ENCODE assay signal across 8 cellular contexts in genomic region chr22:41381329-41382097, GRCh38. TPM values are rescaled to one million over a fixed set of nuclear protein-coding genes. Genes with fewer than 3 reads are reported as not detected.
DNase-seq lines count a peak whose midpoint lies in the region; FAIRE-seq and TF ChIP-seq lines count a peak whose summit lies in the region.

A gene with protein sequence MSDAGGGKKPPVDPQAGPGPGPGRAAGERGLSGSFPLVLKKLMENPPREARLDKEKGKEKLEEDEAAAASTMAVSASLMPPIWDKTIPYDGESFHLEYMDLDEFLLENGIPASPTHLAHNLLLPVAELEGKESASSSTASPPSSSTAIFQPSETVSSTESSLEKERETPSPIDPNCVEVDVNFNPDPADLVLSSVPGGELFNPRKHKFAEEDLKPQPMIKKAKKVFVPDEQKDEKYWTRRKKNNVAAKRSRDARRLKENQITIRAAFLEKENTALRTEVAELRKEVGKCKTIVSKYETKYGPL (plus strand): TSS chr22:41381942. CDS start chr22:41382045, 103 bp downstream.

- no peaks in the 10 kb centered on the region for H3K36me3 Mint-ChIP-seq in activated T-helper 1 cell treated with anti-CD3 and anti-CD28 coated beads, Interleukin-12 subunit alpha, Interleukin-12 subunit beta, Interleukin-2, Interleukin-4 antibody, amounts not matched to agents 30 ng/mL and 10 ng/mL and 1 ng/mL, durations not matched to agents 14 hours and 24 hours and 36 hours (ENCODE audit: low read depth)

- H3K4me3 ChIP-seq in GM23248, result peak within 1 kb of the TSS; percentile 82
- H3K4me3 ChIP-seq in Karpas-422 (ENCODE audit: low read length), result peak within 1 kb of the TSS; percentile 92
- peak within 1 kb of the TSS; percentile 72 to 93 (median 77) for H3K4me3 ChIP-seq in esophagus squamous epithelium
- peak within 1 kb of the TSS; percentile 76 to 86 for H3K4me3 ChIP-seq in muscle layer of duodenum (ENCODE audit: low read depth in 1 of 2, low read length in 2 of 2)

- in situ Hi-C loops in GM23248 (cut with MboI), result no loop called here

- no peaks in the 10 kb centered on the region for H3K79me2 ChIP-seq in GM23248 (ENCODE audit: insufficient read depth)
- peaks cover 17% of the 10 kb centered on the region for H3K79me2 ChIP-seq in Karpas-422 (ENCODE audit: low read length)

- H3K4me1 Mint-ChIP-seq in activated T-helper 1 cell treated with anti-CD3 and anti-CD28 coated beads, Interleukin-12 subunit alpha, Interleukin-12 subunit beta, Interleukin-2, Interleukin-4 antibody, amounts not matched to agents 30 ng/mL and 10 ng/mL and 1 ng/mL, durations not matched to agents 14 hours and 24 hours and 36 hours (ENCODE audit: low read depth), result peaks cover 6% of the 10 kb centered on the region

- H3K27ac ChIP-seq in GM23248, result peak within 1 kb of the TSS; percentile 96
- H3K27ac ChIP-seq in Karpas-422 (ENCODE audit: low read length), result peak within 1 kb of the TSS; percentile 75
- peak within 1 kb of the TSS; percentile 97 to 99 (median 98) for H3K27ac ChIP-seq in esophagus squamous epithelium
- H3K27ac ChIP-seq in muscle layer of duodenum (ENCODE audit: low read length), result peak within 1 kb of the TSS; percentile 95

- FAIRE-seq in RCC 7860 (lab: Jason Lieb, UNC), result peak; percentile 85

- peak within 1 kb of the TSS; percentile 93 for H3K27ac Mint-ChIP-seq in activated T-helper 1 cell treated with anti-CD3 and anti-CD28 coated beads, Interleukin-12 subunit alpha, Interleukin-12 subunit beta, Interleukin-2, Interleukin-4 antibody, amounts not matched to agents 30 ng/mL and 10 ng/mL and 1 ng/mL, durations not matched to agents 14 hours and 24 hours and 36 hours

- H3K9me3 ChIP-seq in GM23248 (ENCODE audit: low read depth) (no peaks in the 10 kb centered on the region), Karpas-422 (ENCODE audit: low read length) (no peaks in the 10 kb centered on the region), esophagus squamous epithelium (no peaks in the 10 kb centered on the region), muscle layer of duodenum (ENCODE audit: control insufficient read depth in 1 of 2, low read length in 2 of 2) (no peaks in the 10 kb centered on the region)

- peak within 1 kb of the TSS; percentile 85 for H3K4me3 Mint-ChIP-seq in activated T-helper 1 cell treated with anti-CD3 and anti-CD28 coated beads, Interleukin-12 subunit alpha, Interleukin-12 subunit beta, Interleukin-2, Interleukin-4 antibody, amounts not matched to agents 30 ng/mL and 10 ng/mL and 1 ng/mL, durations not matched to agents 14 hours and 24 hours and 36 hours

- no peaks in the 10 kb centered on the region for H3K9me3 Mint-ChIP-seq in activated T-helper 1 cell treated with anti-CD3 and anti-CD28 coated beads, Interleukin-12 subunit alpha, Interleukin-12 subunit beta, Interleukin-2, Interleukin-4 antibody, amounts not matched to agents 30 ng/mL and 10 ng/mL and 1 ng/mL, durations not matched to agents 14 hours and 24 hours and 36 hours

- H3K4me2 ChIP-seq in GM23248 (ENCODE audit: unreplicated experiment) (peak within 1 kb of the TSS; percentile 85), Karpas-422 (ENCODE audit: low read depth, low read length, poor library complexity, severe bottlenecking) (peak within 1 kb of the TSS; percentile 93)

- TF ChIP-seq CTCF in esophagus squamous epithelium (IDR thresholded peaks at IDR 0.05), result no peak

- 1 to 2% methylated on average over 59 to 67 of the region's 84 CpGs for WGBS in GM23248 (ENCODE audit: low coverage in 1 of 2, low lambda C conversion rate in 2 of 2, missing lambda C conversion rate in 2 of 2), 2 experiments
- WGBS in esophagus squamous epithelium, 2 donors, result 0% methylated on average over 17 of the region's 84 CpGs; no CpG with 5 or more reads in 1 of the 2 donors

- H3K27me3 Mint-ChIP-seq in activated T-helper 1 cell treated with anti-CD3 and anti-CD28 coated beads, Interleukin-12 subunit alpha, Interleukin-12 subunit beta, Interleukin-2, Interleukin-4 antibody, amounts not matched to agents 30 ng/mL and 10 ng/mL and 1 ng/mL, durations not matched to agents 14 hours and 24 hours and 36 hours (ENCODE audit: insufficient read depth), result no peaks in the 10 kb centered on the region

- no peaks in the 10 kb centered on the region for H3K36me3 ChIP-seq in GM23248 (ENCODE audit: low read depth)
- H3K36me3 ChIP-seq in Karpas-422 (ENCODE audit: insufficient read depth, low read length), result no peaks in the 10 kb centered on the region
- H3K36me3 ChIP-seq in esophagus squamous epithelium, result peaks cover 0 to 4% (median 0%) of the 10 kb centered on the region in 3 donors
- no peaks in the 10 kb centered on the region for H3K36me3 ChIP-seq in muscle layer of duodenum (ENCODE audit: control insufficient read depth in 1 of 2, insufficient read depth in 2 of 2, low read length in 2 of 2)

- peak in 3 of 4 donors; percentile 47 to 85 (median 53) for TF ChIP-seq POLR2A in esophagus squamous epithelium (IDR thresholded peaks at IDR 0.05)

- intact Hi-C loops in activated T-helper 1 cell treated with anti-CD3 and anti-CD28 coated beads, Interleukin-12 subunit alpha, Interleukin-12 subunit beta, Interleukin-2, Interleukin-4 antibody, amounts not matched to agents 30 ng/mL and 10 ng/mL and 1 ng/mL, durations not matched to agents 14 hours and 24 hours and 36 hours (cut with micrococcal nuclease), result loop anchor here (1.0 to 5.0 kb wide), 12 partner anchors 63 to 430 kb away; partner anchors contain the start of genes DESI1, L3MBTL2, PHF5A and PMM1
- intact Hi-C loops in esophagus squamous epithelium (cut with DNase I), result no loop called here

- H3K9ac ChIP-seq in GM23248 (peak within 1 kb of the TSS; percentile 89), Karpas-422 (ENCODE audit: low read length) (peak within 1 kb of the TSS; percentile 96)

- H4K20me1 ChIP-seq in GM23248 (ENCODE audit: insufficient read depth), result no peaks in the 10 kb centered on the region
- no peaks in the 10 kb centered on the region for H4K20me1 ChIP-seq in Karpas-422 (ENCODE audit: insufficient read depth, low read depth, low read length)

- H3F3A ChIP-seq in GM23248 (ENCODE audit: insufficient read depth), result peaks cover 10% of the 10 kb centered on the region

- H3K4me1 ChIP-seq in GM23248 (ENCODE audit: insufficient read depth), result peaks cover 8% of the 10 kb centered on the region; the same call in 1 of the 2 replicates
- peaks cover 28% of the 10 kb centered on the region for H3K4me1 ChIP-seq in Karpas-422 (ENCODE audit: low read length)
- H3K4me1 ChIP-seq in esophagus squamous epithelium, result peaks cover 9 to 58% (median 27%) of the 10 kb centered on the region in 3 donors
- peaks cover 0 to 18% of the 10 kb centered on the region in 2 donors for H3K4me1 ChIP-seq in muscle layer of duodenum (ENCODE audit: control insufficient read depth in 1 of 2, insufficient read depth in 2 of 2, low read length in 2 of 2)

- H3K27me3 ChIP-seq in GM23248 (replicated peaks; ENCODE audit: insufficient read depth), result no peaks in the 10 kb centered on the region
- H3K27me3 ChIP-seq in Karpas-422 (ENCODE audit: low read length), result no peaks in the 10 kb centered on the region
- no peaks in the 10 kb centered on the region for H3K27me3 ChIP-seq in esophagus squamous epithelium
- H3K27me3 ChIP-seq in muscle layer of duodenum (ENCODE audit: low read depth, low read length), result no peaks in the 10 kb centered on the region

- DNase-seq in DMS79 treated with DMSO at 0.1 percent for 48 hours (lab: John Stamatoyannopoulos, UW), result peak; percentile 88
- DNase-seq in GM23248, result peak; percentile 100
- DNase-seq in Karpas-422, result peak; percentile 99
- peak; percentile 95 for DNase-seq in RCC 7860 (ENCODE audit: low spot score)
- DNase-seq in activated T-helper 1 cell treated with anti-CD3 and anti-CD28 coated beads, Interleukin-12 subunit alpha, Interleukin-12 subunit beta, Interleukin-2, Interleukin-4 antibody, amounts not matched to agents 30 ng/mL and 10 ng/mL and 1 ng/mL, durations not matched to agents 14 hours and 24 hours and 36 hours (ENCODE audit: low spot score), result peak; percentile 97
- DNase-seq in esophagus squamous epithelium (lab: John Stamatoyannopoulos, UW), result peak; percentile 97
- DNase-seq in stimulated activated CD8-positive, alpha-beta memory T cell treated with anti-CD3 and anti-CD28 coated beads, Interleukin-7, amount 100 ng/mL, for 24 hours (ENCODE audit: low read depth), result peak; percentile 91

- no peaks in the 10 kb centered on the region for H3K9me2 ChIP-seq in GM23248 (ENCODE audit: insufficient read depth)
- no peaks in the 10 kb centered on the region for H3K9me2 ChIP-seq in Karpas-422 (replicated peaks; ENCODE audit: insufficient read depth, low read length)

- peak within 1 kb of the TSS; percentile 72 for H2AFZ ChIP-seq in GM23248
- peak within 1 kb of the TSS; percentile 87 for H2AFZ ChIP-seq in Karpas-422 (ENCODE audit: low read length)

RNA-seq across cellular contexts. Expression of the gene that starts here (rescaled TPM):
- 4.2 and 4.6 TPM in 2 replicates for total RNA-seq in GM23248 (2014; rRNA removed; shearing (Covaris generic))
- polyA plus RNA-seq in GM23248 (2016; fragmentation: Nextera tagmentation; extraction: Ambion mirVana), result 2.2 and 2.8 TPM in 2 replicates
- 4.4 and 6.8 TPM in 2 replicates for total RNA-seq in Karpas-422 (2014; rRNA removed; shearing (Covaris generic); ENCODE audit: low replicate concordance)
- 1.6 and 2.1 TPM in 2 replicates for total RNA-seq in activated T-helper 1 cell treated with anti-CD3 and anti-CD28 coated beads, Interleukin-12 subunit alpha, Interleukin-12 subunit beta, Interleukin-2, Interleukin-4 antibody, amounts not matched to agents 30 ng/mL and 10 ng/mL and 1 ng/mL, durations not matched to agents 14 hours and 24 hours and 36 hours
- total RNA-seq in esophagus squamous epithelium, result 10 to 100 TPM in 2 of 4 donors, 1 to 10 TPM in 2; 3.0 to 17.4 (median 9.7) TPM

Comparison
In these comparisons a context has a peak if more than half of its experiments do, and no peak if none do; other contexts are left out.
1. Peak in every context shown above with its lines: DNase-seq, H3K4me3 ChIP-seq and H3K27ac ChIP-seq.